1 cellular context compared by ENCODE assay signal in the genomic region with DNA sequence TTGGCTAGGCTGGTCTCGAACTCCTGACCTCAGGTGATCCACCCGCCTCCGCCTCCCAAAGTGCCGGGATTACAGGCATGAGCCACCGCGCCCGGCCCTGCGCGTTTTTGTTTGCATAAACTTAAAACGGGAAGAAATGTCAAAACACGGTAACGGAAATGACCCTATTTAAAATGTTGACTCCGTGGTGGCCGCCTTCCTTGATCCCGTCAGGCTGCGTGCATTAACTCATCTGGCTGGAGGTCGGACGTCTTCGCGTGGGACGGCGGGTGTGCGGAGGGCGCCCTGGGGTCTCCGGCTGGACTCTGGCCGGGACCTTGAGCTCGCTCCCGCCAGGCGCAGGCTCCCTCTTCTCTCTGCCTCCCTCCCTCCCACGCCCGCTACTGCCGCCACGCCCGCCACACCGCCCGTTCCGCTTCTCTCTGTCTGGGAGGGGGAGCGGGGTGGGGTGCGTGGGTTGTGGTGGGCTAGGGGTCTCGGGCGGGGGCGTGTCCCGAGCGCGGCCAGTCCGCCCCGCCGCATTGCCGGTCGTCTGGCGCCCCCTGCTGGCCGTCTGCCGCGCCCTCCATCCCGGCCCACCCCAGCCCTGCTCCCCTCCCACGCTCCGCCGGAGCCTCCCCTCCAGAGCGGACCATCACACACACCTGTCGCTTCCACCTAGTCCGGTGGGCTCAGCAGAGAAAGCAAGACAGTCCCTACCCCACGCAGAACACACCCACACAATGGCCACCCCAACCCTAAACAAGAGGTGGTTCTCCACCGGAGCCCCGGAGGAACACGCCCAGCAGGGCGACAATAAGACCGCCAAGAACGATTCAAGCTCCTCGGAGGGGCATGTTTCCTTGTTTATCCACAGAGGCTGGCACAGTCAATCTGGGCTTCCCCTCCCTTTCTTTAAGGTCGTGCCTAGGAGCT.
TF ChIP-seq lines count a peak whose summit lies in the region.

No MANE protein-coding gene starts in this region.

TF ChIP-seq in HepG2, 621 proteins besides CTCF, POLR2A, EP300 and RAD21 (continued from another document and continues in another):
- TF ChIP-seq, protein P1, sequence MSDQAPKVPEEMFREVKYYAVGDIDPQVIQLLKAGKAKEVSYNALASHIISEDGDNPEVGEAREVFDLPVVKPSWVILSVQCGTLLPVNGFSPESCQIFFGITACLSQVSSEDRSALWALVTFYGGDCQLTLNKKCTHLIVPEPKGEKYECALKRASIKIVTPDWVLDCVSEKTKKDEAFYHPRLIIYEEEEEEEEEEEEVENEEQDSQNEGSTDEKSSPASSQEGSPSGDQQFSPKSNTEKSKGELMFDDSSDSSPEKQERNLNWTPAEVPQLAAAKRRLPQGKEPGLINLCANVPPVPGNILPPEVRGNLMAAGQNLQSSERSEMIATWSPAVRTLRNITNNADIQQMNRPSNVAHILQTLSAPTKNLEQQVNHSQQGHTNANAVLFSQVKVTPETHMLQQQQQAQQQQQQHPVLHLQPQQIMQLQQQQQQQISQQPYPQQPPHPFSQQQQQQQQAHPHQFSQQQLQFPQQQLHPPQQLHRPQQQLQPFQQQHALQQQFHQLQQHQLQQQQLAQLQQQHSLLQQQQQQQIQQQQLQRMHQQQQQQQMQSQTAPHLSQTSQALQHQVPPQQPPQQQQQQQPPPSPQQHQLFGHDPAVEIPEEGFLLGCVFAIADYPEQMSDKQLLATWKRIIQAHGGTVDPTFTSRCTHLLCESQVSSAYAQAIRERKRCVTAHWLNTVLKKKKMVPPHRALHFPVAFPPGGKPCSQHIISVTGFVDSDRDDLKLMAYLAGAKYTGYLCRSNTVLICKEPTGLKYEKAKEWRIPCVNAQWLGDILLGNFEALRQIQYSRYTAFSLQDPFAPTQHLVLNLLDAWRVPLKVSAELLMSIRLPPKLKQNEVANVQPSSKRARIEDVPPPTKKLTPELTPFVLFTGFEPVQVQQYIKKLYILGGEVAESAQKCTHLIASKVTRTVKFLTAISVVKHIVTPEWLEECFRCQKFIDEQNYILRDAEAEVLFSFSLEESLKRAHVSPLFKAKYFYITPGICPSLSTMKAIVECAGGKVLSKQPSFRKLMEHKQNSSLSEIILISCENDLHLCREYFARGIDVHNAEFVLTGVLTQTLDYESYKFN (CRISPR knock-in tag; conservative IDR thresholded peaks at IDR 0.05) = peak; percentile 41; the same call in 1 of the 2 replicates
- TF ChIP-seq NFYC (CRISPR knock-in tag; IDR thresholded peaks at IDR 0.05) (no peak), KDM3A (CRISPR knock-in tag; IDR thresholded peaks at IDR 0.05; ENCODE audit: low read depth) (peak; percentile 76), CC2D1A (CRISPR knock-in tag; IDR thresholded peaks at IDR 0.05) (no peak), JDP2 (CRISPR knock-in tag; IDR thresholded peaks at IDR 0.05; ENCODE audit: borderline replicate concordance) (no peak), NCOA5 (CRISPR knock-in tag; IDR thresholded peaks at IDR 0.05) (no peak), HOXA5 (CRISPR knock-in tag; IDR thresholded peaks at IDR 0.05) (no peak), ETV6 (CRISPR knock-in tag; conservative IDR thresholded peaks at IDR 0.05) (no peak; the same call in 1 of the 2 replicates), MYC (CRISPR knock-in tag; IDR thresholded peaks at IDR 0.05; ENCODE audit: borderline replicate concordance) (peak; percentile 51), SP2 (CRISPR knock-in tag; IDR thresholded peaks at IDR 0.05) (no peak), SMARCC2 (IDR thresholded peaks at IDR 0.05) (no peak), ADNP (CRISPR knock-in tag; IDR thresholded peaks at IDR 0.05) (peak; percentile 77; the same call in 1 of the 2 replicates), HNRNPL (IDR thresholded peaks at IDR 0.05; ENCODE audit: low read depth, low read length) (no peak), ZFP36 (IDR thresholded peaks at IDR 0.05; ENCODE audit: borderline replicate concordance, low read depth, low read length, partially characterized antibody) (no peak), REL (CRISPR knock-in tag; conservative IDR thresholded peaks at IDR 0.05) (no peak), PPARG (CRISPR knock-in tag; conservative IDR thresholded peaks at IDR 0.05) (no peak), FOXA1 (IDR thresholded peaks at IDR 0.05) (no peak), FOXA1 (CRISPR knock-in tag; IDR thresholded peaks at IDR 0.05) (no peak)
- TF ChIP-seq, protein P2, sequence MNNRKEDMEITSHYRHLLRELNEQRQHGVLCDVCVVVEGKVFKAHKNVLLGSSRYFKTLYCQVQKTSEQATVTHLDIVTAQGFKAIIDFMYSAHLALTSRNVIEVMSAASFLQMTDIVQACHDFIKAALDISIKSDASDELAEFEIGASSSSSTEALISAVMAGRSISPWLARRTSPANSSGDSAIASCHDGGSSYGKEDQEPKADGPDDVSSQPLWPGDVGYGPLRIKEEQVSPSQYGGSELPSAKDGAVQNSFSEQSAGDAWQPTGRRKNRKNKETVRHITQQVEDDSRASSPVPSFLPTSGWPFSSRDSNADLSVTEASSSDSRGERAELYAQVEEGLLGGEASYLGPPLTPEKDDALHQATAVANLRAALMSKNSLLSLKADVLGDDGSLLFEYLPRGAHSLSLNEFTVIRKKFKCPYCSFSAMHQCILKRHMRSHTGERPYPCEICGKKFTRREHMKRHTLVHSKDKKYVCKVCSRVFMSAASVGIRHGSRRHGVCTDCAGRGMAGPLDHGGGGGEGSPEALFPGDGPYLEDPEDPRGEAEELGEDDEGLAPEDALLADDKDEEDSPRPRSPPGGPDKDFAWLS (CRISPR knock-in tag; IDR thresholded peaks at IDR 0.05; ENCODE audit: borderline replicate concordance) = 0 out of 2 replicates have a peak, but pooled peaks have one; percentile 72
- TF ChIP-seq, protein P3, sequence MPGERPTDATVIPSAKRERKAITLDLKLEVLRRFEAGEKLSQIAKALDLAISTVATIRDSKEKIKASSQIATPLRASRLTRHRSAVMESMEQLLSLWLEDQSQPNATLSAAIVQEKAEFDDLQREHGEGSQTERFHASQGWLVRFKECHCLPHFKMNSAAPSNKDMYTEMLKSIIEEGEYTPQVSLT (CRISPR knock-in tag; IDR thresholded peaks at IDR 0.05; ENCODE audit: borderline replicate concordance, low read depth) = no peak
- TF ChIP-seq, protein P4, sequence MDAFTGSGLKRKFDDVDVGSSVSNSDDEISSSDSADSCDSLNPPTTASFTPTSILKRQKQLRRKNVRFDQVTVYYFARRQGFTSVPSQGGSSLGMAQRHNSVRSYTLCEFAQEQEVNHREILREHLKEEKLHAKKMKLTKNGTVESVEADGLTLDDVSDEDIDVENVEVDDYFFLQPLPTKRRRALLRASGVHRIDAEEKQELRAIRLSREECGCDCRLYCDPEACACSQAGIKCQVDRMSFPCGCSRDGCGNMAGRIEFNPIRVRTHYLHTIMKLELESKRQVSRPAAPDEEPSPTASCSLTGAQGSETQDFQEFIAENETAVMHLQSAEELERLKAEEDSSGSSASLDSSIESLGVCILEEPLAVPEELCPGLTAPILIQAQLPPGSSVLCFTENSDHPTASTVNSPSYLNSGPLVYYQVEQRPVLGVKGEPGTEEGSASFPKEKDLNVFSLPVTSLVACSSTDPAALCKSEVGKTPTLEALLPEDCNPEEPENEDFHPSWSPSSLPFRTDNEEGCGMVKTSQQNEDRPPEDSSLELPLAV (CRISPR knock-in tag; conservative IDR thresholded peaks at IDR 0.05; ENCODE audit: low read depth) = no peak
- TF ChIP-seq, protein P5, sequence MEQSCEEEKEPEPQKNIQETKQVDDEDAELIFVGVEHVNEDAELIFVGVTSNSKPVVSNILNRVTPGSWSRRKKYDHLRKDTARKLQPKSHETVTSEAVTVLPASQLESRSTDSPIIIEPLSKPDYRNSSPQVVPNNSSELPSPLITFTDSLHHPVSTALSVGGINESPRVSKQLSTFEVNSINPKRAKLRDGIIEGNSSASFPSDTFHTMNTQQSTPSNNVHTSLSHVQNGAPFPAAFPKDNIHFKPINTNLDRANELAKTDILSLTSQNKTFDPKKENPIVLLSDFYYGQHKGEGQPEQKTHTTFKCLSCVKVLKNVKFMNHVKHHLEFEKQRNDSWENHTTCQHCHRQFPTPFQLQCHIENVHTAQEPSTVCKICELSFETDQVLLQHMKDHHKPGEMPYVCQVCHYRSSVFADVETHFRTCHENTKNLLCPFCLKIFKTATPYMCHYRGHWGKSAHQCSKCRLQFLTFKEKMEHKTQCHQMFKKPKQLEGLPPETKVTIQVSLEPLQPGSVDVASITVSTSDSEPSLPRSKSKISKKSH (CRISPR knock-in tag; IDR thresholded peaks at IDR 0.05; ENCODE audit: borderline replicate concordance) = no peak
- TF ChIP-seq, protein P6, sequence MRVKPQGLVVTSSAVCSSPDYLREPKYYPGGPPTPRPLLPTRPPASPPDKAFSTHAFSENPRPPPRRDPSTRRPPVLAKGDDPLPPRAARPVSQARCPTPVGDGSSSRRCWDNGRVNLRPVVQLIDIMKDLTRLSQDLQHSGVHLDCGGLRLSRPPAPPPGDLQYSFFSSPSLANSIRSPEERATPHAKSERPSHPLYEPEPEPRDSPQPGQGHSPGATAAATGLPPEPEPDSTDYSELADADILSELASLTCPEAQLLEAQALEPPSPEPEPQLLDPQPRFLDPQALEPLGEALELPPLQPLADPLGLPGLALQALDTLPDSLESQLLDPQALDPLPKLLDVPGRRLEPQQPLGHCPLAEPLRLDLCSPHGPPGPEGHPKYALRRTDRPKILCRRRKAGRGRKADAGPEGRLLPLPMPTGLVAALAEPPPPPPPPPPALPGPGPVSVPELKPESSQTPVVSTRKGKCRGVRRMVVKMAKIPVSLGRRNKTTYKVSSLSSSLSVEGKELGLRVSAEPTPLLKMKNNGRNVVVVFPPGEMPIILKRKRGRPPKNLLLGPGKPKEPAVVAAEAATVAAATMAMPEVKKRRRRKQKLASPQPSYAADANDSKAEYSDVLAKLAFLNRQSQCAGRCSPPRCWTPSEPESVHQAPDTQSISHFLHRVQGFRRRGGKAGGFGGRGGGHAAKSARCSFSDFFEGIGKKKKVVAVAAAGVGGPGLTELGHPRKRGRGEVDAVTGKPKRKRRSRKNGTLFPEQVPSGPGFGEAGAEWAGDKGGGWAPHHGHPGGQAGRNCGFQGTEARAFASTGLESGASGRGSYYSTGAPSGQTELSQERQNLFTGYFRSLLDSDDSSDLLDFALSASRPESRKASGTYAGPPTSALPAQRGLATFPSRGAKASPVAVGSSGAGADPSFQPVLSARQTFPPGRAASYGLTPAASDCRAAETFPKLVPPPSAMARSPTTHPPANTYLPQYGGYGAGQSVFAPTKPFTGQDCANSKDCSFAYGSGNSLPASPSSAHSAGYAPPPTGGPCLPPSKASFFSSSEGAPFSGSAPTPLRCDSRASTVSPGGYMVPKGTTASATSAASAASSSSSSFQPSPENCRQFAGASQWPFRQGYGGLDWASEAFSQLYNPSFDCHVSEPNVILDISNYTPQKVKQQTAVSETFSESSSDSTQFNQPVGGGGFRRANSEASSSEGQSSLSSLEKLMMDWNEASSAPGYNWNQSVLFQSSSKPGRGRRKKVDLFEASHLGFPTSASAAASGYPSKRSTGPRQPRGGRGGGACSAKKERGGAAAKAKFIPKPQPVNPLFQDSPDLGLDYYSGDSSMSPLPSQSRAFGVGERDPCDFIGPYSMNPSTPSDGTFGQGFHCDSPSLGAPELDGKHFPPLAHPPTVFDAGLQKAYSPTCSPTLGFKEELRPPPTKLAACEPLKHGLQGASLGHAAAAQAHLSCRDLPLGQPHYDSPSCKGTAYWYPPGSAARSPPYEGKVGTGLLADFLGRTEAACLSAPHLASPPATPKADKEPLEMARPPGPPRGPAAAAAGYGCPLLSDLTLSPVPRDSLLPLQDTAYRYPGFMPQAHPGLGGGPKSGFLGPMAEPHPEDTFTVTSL (CRISPR knock-in tag; IDR thresholded peaks at IDR 0.05; ENCODE audit: borderline replicate concordance) = no peak
- TF ChIP-seq, protein P7, sequence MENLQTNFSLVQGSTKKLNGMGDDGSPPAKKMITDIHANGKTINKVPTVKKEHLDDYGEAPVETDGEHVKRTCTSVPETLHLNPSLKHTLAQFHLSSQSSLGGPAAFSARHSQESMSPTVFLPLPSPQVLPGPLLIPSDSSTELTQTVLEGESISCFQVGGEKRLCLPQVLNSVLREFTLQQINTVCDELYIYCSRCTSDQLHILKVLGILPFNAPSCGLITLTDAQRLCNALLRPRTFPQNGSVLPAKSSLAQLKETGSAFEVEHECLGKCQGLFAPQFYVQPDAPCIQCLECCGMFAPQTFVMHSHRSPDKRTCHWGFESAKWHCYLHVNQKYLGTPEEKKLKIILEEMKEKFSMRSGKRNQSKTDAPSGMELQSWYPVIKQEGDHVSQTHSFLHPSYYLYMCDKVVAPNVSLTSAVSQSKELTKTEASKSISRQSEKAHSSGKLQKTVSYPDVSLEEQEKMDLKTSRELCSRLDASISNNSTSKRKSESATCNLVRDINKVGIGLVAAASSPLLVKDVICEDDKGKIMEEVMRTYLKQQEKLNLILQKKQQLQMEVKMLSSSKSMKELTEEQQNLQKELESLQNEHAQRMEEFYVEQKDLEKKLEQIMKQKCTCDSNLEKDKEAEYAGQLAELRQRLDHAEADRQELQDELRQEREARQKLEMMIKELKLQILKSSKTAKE (CRISPR knock-in tag; IDR thresholded peaks at IDR 0.05; ENCODE audit: borderline replicate concordance) = peak; percentile 22; the same call in 1 of the 2 replicates
- TF ChIP-seq, protein P8, sequence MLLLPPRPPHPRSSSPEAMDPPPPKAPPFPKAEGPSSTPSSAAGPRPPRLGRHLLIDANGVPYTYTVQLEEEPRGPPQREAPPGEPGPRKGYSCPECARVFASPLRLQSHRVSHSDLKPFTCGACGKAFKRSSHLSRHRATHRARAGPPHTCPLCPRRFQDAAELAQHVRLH (CRISPR knock-in tag; IDR thresholded peaks at IDR 0.05; ENCODE audit: borderline replicate concordance, low read depth) = no peak
